ENCODE assay signal across 22 cellular contexts in genomic region chr16:53884748-53885147, GRCh38.
"Had no signal": no experiment of that assay in that cellular context is flagged by ENCODE, and none has a peak within 500 bp of the region (broad histone marks: within the 10 kb centered on the region; RNA-seq: fewer than 3 reads in every experiment).

No MANE protein-coding gene starts in this region.

- H3K27ac ChIP-seq: epithelial cell of prostate, esophagus muscularis mucosa, gastroesophageal sphincter, left ventricle myocardium inferior, psoas muscle, right lobe of liver, spleen, stomach, thoracic aorta, transverse colon had no signal

- H3K27me3 ChIP-seq: esophagus muscularis mucosa, gastroesophageal sphincter, right lobe of liver, spleen, stomach, transverse colon had no signal

- H3K9me3 ChIP-seq: esophagus muscularis mucosa, gastroesophageal sphincter, left ventricle myocardium inferior, psoas muscle, right lobe of liver, spleen, stomach, thoracic aorta, transverse colon had no signal

- H3K4me3 ChIP-seq: esophagus muscularis mucosa, gastroesophageal sphincter, left ventricle myocardium inferior, lung, psoas muscle, right lobe of liver, spleen, stomach, thoracic aorta, transverse colon had no signal

- ATAC-seq: effector memory CD8-positive, alpha-beta T cell; gastroesophageal sphincter; right lobe of liver had no signal

- H3K4me1 ChIP-seq: esophagus muscularis mucosa, gastroesophageal sphincter, left ventricle myocardium inferior, psoas muscle, spleen, stomach, transverse colon had no signal

- DNase-seq: effector memory CD8-positive, alpha-beta T cell; foreskin fibroblast; glutamatergic neuron; left ventricle myocardium inferior; mesenchymal stem cell; naive B cell; nephron progenitor cell; psoas muscle; retina; right lobe of liver; spleen; stimulated activated CD4-positive, alpha-beta T cell treated with anti-CD3 and anti-CD28 coated beads, Interleukin-2, amount 100 ng/mL, for 24 hours; stimulated activated CD4-positive, alpha-beta T cell treated with anti-CD3 and anti-CD28 coated beads, Interleukin-4, amount 100 ng/mL, for 4 hours; stimulated activated naive CD4-positive, alpha-beta T cell; stomach; substantia nigra; transverse colon had no signal
